Comparison of ENCODE assay signal across 8 cellular contexts in genomic region chr3:179347108-179347382, GRCh38. TPM values are rescaled to one million over a fixed set of nuclear protein-coding genes. Genes with fewer than 3 reads are reported as not detected.
DNase-seq lines count a peak whose midpoint lies in the region; ATAC-seq and TF ChIP-seq lines count a peak whose summit lies in the region.

No MANE protein-coding gene starts in this region.

- intact Hi-C loops in gastrocnemius medialis (cut with DNase I; ENCODE audit: low total_unique reads), result loop anchor here (1.0 to 5.0 kb wide), 3 partner anchors 25 to 257 kb away; partner anchors contain the start of genes ACTL6A, MRPL47 and NDUFB5

- TF ChIP-seq POLR2A in gastrocnemius medialis (IDR thresholded peaks at IDR 0.05), result no peak

- ATAC-seq in WTC11, result peak; percentile 1; the same call in 1 of the 2 replicates
- ATAC-seq in gastrocnemius medialis, result no peak
- no peak for ATAC-seq in GM21825 (IDR thresholded peaks at IDR 0.05; ENCODE audit: unreplicated experiment)
- ATAC-seq in HG02938 (IDR thresholded peaks at IDR 0.05; ENCODE audit: unreplicated experiment), result no peak

- peaks cover 7% of the 10 kb centered on the region for H3K36me3 ChIP-seq in cardiac muscle cell
- peaks cover 0 to 29% of the 10 kb centered on the region in 2 donors for H3K36me3 ChIP-seq in gastrocnemius medialis

- H3K4me1 ChIP-seq in cardiac muscle cell (ENCODE audit: low read depth) (peaks cover 6% of the 10 kb centered on the region), gastrocnemius medialis (peaks cover 6 to 7% of the 10 kb centered on the region in 2 donors)

- peaks cover 8% of the 10 kb centered on the region for H3K4me1 Mint-ChIP-seq in WTC11

- no peak for TF ChIP-seq CTCF in GM12865 (IDR thresholded peaks at IDR 0.05; ENCODE audit: insufficient read depth, low read depth, low read length, missing control alignments)
- TF ChIP-seq CTCF in WTC11 (IDR thresholded peaks at IDR 0.05), result no peak
- TF ChIP-seq CTCF in cardiac muscle cell (IDR thresholded peaks at IDR 0.05; ENCODE audit: low read depth, low read length), result no peak
- no peak for TF ChIP-seq CTCF in gastrocnemius medialis (IDR thresholded peaks at IDR 0.05 in 4 of 5, conservative IDR thresholded peaks at IDR 0.05 in 1 of 5)

- POLR2A ChIA-PET in WTC11 (lab: Charles Lee), result interaction anchor here (0.6 to 1.6 kb wide), 3 partner anchors 8 to 257 kb away, joined by 3 to 6 read pairs (median 4); partner anchors contain the start of genes MRPL47 and NDUFB5

- H3K27me3 ChIP-seq in cardiac muscle cell, result no peaks in the 10 kb centered on the region
- no peaks in the 10 kb centered on the region for H3K27me3 ChIP-seq in gastrocnemius medialis

- CTCF ChIA-PET in WTC11 (lab: Charles Lee), result interaction anchor here (1.4 to 1.7 kb wide), 2 partner anchors 24 to 215 kb away, joined by 3 to 5 read pairs; partner anchors contain the start of genes ACTL6A and ZNF639

- no peak overlapping the region for H3K27ac Mint-ChIP-seq in WTC11

- H3K9me3 ChIP-seq in cardiac muscle cell (ENCODE audit: low read depth), result no peaks in the 10 kb centered on the region
- no peaks in the 10 kb centered on the region for H3K9me3 ChIP-seq in gastrocnemius medialis

- H3K9me3 Mint-ChIP-seq in WTC11, result 0 out of 2 replicates have a peak, but pooled peaks cover 3% of the 10 kb centered on the region

- H3K27ac ChIP-seq in cardiac muscle cell (peak overlapping the region; percentile 90), gastrocnemius medialis (peak overlapping the region; percentile 84 to 90 (median 89))

- no peaks in the 10 kb centered on the region for H3K27me3 Mint-ChIP-seq in WTC11 (ENCODE audit: low read depth)

- peaks cover 8% of the 10 kb centered on the region for H3K36me3 Mint-ChIP-seq in WTC11

- DNase-seq in GM12865 (ENCODE audit: low read depth) (no peak), WTC11 (ENCODE audit: low spot score) (no peak), cardiac muscle cell (ENCODE audit: low read depth in 1 of 2, low spot score in 1 of 2) (no peak), gastrocnemius medialis (no peak), COLO668 (lab: John Stamatoyannopoulos, UW; ENCODE audit: unreplicated experiment) (no peak), activated gamma-delta T cell (lab: John Stamatoyannopoulos, UW) (no peak)

- peak overlapping the region; percentile 89 for H3K4me3 ChIP-seq in GM12865 (ENCODE audit: low read depth, low read length)
- H3K4me3 ChIP-seq in cardiac muscle cell, result peak overlapping the region; percentile 67
- H3K4me3 ChIP-seq in gastrocnemius medialis, result peak overlapping the region; percentile 90 to 93 (median 91)

- in situ Hi-C loops in gastrocnemius medialis (cut with MboI; ENCODE audit: low sequenced_read_pairs in 4 of 4), result loop anchor here in 2 of 4 donors (10.0 to 25.0 kb wide), 2 partner anchors 215 to 218 kb away; partner anchors contain the start of gene ACTL6A (in 2 of the 2)

- H3K4me3 Mint-ChIP-seq in WTC11, result peak overlapping the region; percentile 99

TF ChIP-seq in WTC11, 78 proteins besides CTCF, POLR2A, EP300 and RAD21 (continues in another document):
- TF ChIP-seq ZNF219 (CRISPR knock-in tag; IDR thresholded peaks at IDR 0.05; ENCODE audit: borderline replicate concordance) (no peak), USF1 (CRISPR knock-in tag; IDR thresholded peaks at IDR 0.05) (no peak), NR3C1 (CRISPR knock-in tag; conservative IDR thresholded peaks at IDR 0.05; ENCODE audit: low read depth) (no peak), ETV6 (CRISPR knock-in tag; IDR thresholded peaks at IDR 0.05) (no peak), SMAD4 (CRISPR knock-in tag; IDR thresholded peaks at IDR 0.05) (no peak), IRF2 (CRISPR knock-in tag; IDR thresholded peaks at IDR 0.05; ENCODE audit: borderline replicate concordance, low read depth) (no peak), GRHL2 (CRISPR knock-in tag; IDR thresholded peaks at IDR 0.05; ENCODE audit: insufficient replicate concordance, severe bottlenecking) (no peak), PRDM15 (CRISPR knock-in tag; IDR thresholded peaks at IDR 0.05) (no peak), AR (CRISPR knock-in tag; IDR thresholded peaks at IDR 0.05) (no peak), IRF1 (CRISPR knock-in tag; IDR thresholded peaks at IDR 0.05) (no peak), GTF2I (CRISPR knock-in tag; conservative IDR thresholded peaks at IDR 0.05) (no peak), ZNF396 (CRISPR knock-in tag; IDR thresholded peaks at IDR 0.05; ENCODE audit: borderline replicate concordance) (no peak), TP53 (CRISPR knock-in tag; IDR thresholded peaks at IDR 0.05) (no peak), GABPB1 (CRISPR knock-in tag; IDR thresholded peaks at IDR 0.05) (no peak), ELF4 (CRISPR knock-in tag; IDR thresholded peaks at IDR 0.05; ENCODE audit: low read depth) (no peak), ZMAT4 (CRISPR knock-in tag; IDR thresholded peaks at IDR 0.05) (no peak)

RNA-seq across cellular contexts. Expression of gene MFN1, which starts 0.5 kb away (rescaled TPM):
- total RNA-seq in WTC11 (2021), result 40.7 to 46.6 TPM (median 42.7 TPM) in 3 replicates
- 21.4 and 25.9 TPM in 2 replicates for total RNA-seq in cardiac muscle cell
- 17.3 and 24.9 TPM in 2 replicates for polyA plus RNA-seq in cardiac muscle cell
- total RNA-seq in gastrocnemius medialis, result 10 to 100 TPM; 27.2 to 37.1 (median 32.9) TPM

RNA-seq across cellular contexts. Expression of gene ZNF639, which starts 24.2 kb away (rescaled TPM):
- total RNA-seq in WTC11 (2021) (32.3 to 34.8 TPM (median 33.4 TPM) in 3 replicates), cardiac muscle cell (41.0 and 42.7 TPM in 2 replicates), gastrocnemius medialis (10 to 100 TPM; 28.7 to 43.7 (median 39.7) TPM)
- polyA plus RNA-seq in cardiac muscle cell, result 39.7 and 42.0 TPM in 2 replicates
